In the genomic region with DNA sequence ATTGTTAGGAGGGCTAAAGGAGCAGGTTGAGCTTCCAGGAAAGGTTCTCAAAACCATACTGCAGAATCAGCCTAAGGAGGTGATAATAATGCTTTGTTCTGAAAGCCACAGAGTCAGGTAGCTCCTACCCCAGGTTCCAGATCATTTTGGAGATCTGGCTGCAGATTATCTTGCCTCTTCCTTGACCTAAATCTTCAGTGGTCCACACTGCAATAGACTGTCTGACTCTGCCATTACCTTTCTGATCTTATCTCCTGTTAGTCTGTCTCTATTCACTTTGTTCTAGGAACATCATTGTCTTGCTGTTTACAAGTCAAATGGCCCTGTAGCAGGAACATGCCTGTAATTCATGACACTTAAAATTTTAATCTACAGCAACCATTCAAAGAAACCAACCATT, we compare ENCODE assay signal across 26 cellular contexts.
"Had no signal": no experiment of that assay in that cellular context is flagged by ENCODE, and none has a peak within 500 bp of the region (broad histone marks: within the 10 kb centered on the region; RNA-seq: fewer than 3 reads in every experiment).

No MANE protein-coding gene starts in this region.

- H3K4me3 ChIP-seq: dorsolateral prefrontal cortex, gastrocnemius medialis, lung, mucosa of descending colon, neural progenitor cell, psoas muscle, sigmoid colon, testis, tibial artery, upper lobe of left lung, vagina had no signal

- H3K36me3 ChIP-seq: gastrocnemius medialis, neural progenitor cell, sigmoid colon, tibial artery, upper lobe of left lung, vagina had no signal

- H3K4me1 ChIP-seq: gastrocnemius medialis, psoas muscle, sigmoid colon, testis, tibial artery, upper lobe of left lung, vagina had no signal

- H3K9me3 ChIP-seq: gastrocnemius medialis, mucosa of descending colon, psoas muscle, sigmoid colon, testis, tibial artery, upper lobe of left lung, vagina had no signal

- H3K9ac ChIP-seq: neural progenitor cell had no signal

- H3K9me3 Mint-ChIP-seq: memory B cell; natural killer cell treated with Interleukin-12 subunit alpha and Interleukin-12 subunit beta and Interleukin-15 and Interleukin-18, amount 100 ng/mL, for 72 hours; stimulated activated effector memory CD8-positive, alpha-beta T cell treated with anti-CD3 and anti-CD28 coated beads, Interleukin-12 subunit alpha, Interleukin-12 subunit beta, amount 100 ng/mL, for 72 hours had no signal

- H2AFZ ChIP-seq: neural progenitor cell had no signal

- H3K36me3 Mint-ChIP-seq: mesothelial cell of epicardium; natural killer cell treated with Interleukin-12 subunit alpha and Interleukin-12 subunit beta and Interleukin-15 and Interleukin-18, amount 100 ng/mL, for 72 hours; stimulated activated effector memory CD8-positive, alpha-beta T cell treated with anti-CD3 and anti-CD28 coated beads, Interleukin-12 subunit alpha, Interleukin-12 subunit beta, amount 100 ng/mL, for 72 hours had no signal

- H3K27me3 ChIP-seq: dorsolateral prefrontal cortex, gastrocnemius medialis, neural progenitor cell, sigmoid colon, testis, tibial artery, upper lobe of left lung, vagina had no signal

- H3K27ac ChIP-seq: dorsolateral prefrontal cortex, gastrocnemius medialis, neural progenitor cell, psoas muscle, sigmoid colon, testis, tibial artery, upper lobe of left lung, vagina had no signal

- H3K4me2 ChIP-seq: neural progenitor cell had no signal

- H3K4me3 Mint-ChIP-seq: memory B cell; mesothelial cell of epicardium; naive B cell; natural killer cell treated with Interleukin-12 subunit alpha and Interleukin-12 subunit beta and Interleukin-15 and Interleukin-18, amount 100 ng/mL, for 72 hours; neural progenitor cell; stimulated activated effector memory CD8-positive, alpha-beta T cell treated with anti-CD3 and anti-CD28 coated beads, Interleukin-12 subunit alpha, Interleukin-12 subunit beta, amount 100 ng/mL, for 72 hours had no signal

- FAIRE-seq: colon, kidney had no signal

- H3K27ac Mint-ChIP-seq: memory B cell; mesothelial cell of epicardium; natural killer cell treated with Interleukin-12 subunit alpha and Interleukin-12 subunit beta and Interleukin-15 and Interleukin-18, amount 100 ng/mL, for 72 hours; neural progenitor cell; stimulated activated effector memory CD8-positive, alpha-beta T cell treated with anti-CD3 and anti-CD28 coated beads, Interleukin-12 subunit alpha, Interleukin-12 subunit beta, amount 100 ng/mL, for 72 hours had no signal

- DNase-seq: dorsolateral prefrontal cortex; effector CD4-positive, alpha-beta T cell; gastrocnemius medialis; head of caudate nucleus; mucosa of descending colon; naive B cell; psoas muscle; right cardiac atrium; sigmoid colon; stimulated activated CD4-positive, alpha-beta T cell treated with anti-CD3 and anti-CD28 coated beads, Interleukin-2, amount 100 ng/mL, for 24 hours; stimulated activated CD4-positive, alpha-beta T cell treated with anti-CD3 and anti-CD28 coated beads, Interleukin-4, amount 100 ng/mL, for 24 hours; stimulated activated naive CD4-positive, alpha-beta T cell treated with Interleukin-2 at 50 U/mL for 16 hours; substantia nigra; testis; tibial artery; upper lobe of left lung had no signal

- H3K27me3 Mint-ChIP-seq: memory B cell; naive B cell; natural killer cell treated with Interleukin-12 subunit alpha and Interleukin-12 subunit beta and Interleukin-15 and Interleukin-18, amount 100 ng/mL, for 72 hours had no signal

- H3K4me1 Mint-ChIP-seq: stimulated activated effector memory CD8-positive, alpha-beta T cell treated with anti-CD3 and anti-CD28 coated beads, Interleukin-12 subunit alpha, Interleukin-12 subunit beta, amount 100 ng/mL, for 72 hours had no signal

- ATAC-seq: gastrocnemius medialis; left lobe of liver; mucosa of descending colon; natural killer cell treated with Interleukin-12 subunit alpha and Interleukin-12 subunit beta and Interleukin-15 and Interleukin-18, amount 100 ng/mL, for 72 hours; psoas muscle; right cardiac atrium; stimulated activated effector memory CD8-positive, alpha-beta T cell treated with anti-CD3 and anti-CD28 coated beads, Interleukin-12 subunit alpha, Interleukin-12 subunit beta, amount 100 ng/mL, for 72 hours had no signal
